In genomic region chr7:17690030-17690429, GRCh38 we compare ENCODE assay signal across 7 cellular contexts.
DNase-seq lines count a peak whose midpoint lies in the region; ATAC-seq, FAIRE-seq and TF ChIP-seq lines count a peak whose summit lies in the region.

No MANE protein-coding gene starts in this region.

- no peak overlapping the region for H2AFZ ChIP-seq in astrocyte (ENCODE audit: low read depth, low read length)

- H3K79me2 ChIP-seq in astrocyte (ENCODE audit: insufficient read depth, low read length) (no peaks in the 10 kb centered on the region), mesendoderm (ENCODE audit: control insufficient read depth, insufficient read depth, low read length) (no peaks in the 10 kb centered on the region)

- H3K27me3 Mint-ChIP-seq in astrocyte (ENCODE audit: low read depth, unreplicated experiment), result no peaks in the 10 kb centered on the region

- H3K56ac ChIP-seq in mesendoderm (ENCODE audit: low read length), result no peak overlapping the region

- H3K27ac Mint-ChIP-seq in astrocyte (ENCODE audit: unreplicated experiment), result peak overlapping the region; percentile 96

- H4K20me1 ChIP-seq in astrocyte (ENCODE audit: insufficient read depth, low read length), result no peaks in the 10 kb centered on the region

- no peak overlapping the region for H4K5ac ChIP-seq in mesendoderm (ENCODE audit: low read length)

- no peaks in the 10 kb centered on the region for H3K36me3 Mint-ChIP-seq in astrocyte (ENCODE audit: low read depth, unreplicated experiment)

- H3K4me3 ChIP-seq in astrocyte (ENCODE audit: insufficient read depth, low read depth, low read length) (no peak overlapping the region), mesendoderm (ENCODE audit: low read length) (no peak overlapping the region)

- H3K4ac ChIP-seq in mesendoderm (ENCODE audit: low read depth, low read length), result no peak overlapping the region

- H3K4me2 ChIP-seq in astrocyte (ENCODE audit: low read length) (peak overlapping the region; percentile 69), mesendoderm (ENCODE audit: low read length) (no peak overlapping the region)

- H3K9ac ChIP-seq in astrocyte (ENCODE audit: low read length) (no peak overlapping the region), mesendoderm (ENCODE audit: low read length) (no peak overlapping the region)

- peak; percentile 100 for FAIRE-seq in astrocyte (lab: Jason Lieb, UNC)

- peak; percentile 99 for DNase-seq in astrocyte (ENCODE audit: low read depth)
- peak; percentile 92 for DNase-seq in stromal cell of bone marrow (ENCODE audit: low read depth)
- no peak for DNase-seq in mesendoderm
- DNase-seq in DMS53 (lab: John Stamatoyannopoulos, UW), result no peak
- no peak for DNase-seq in stimulated activated CD4-positive, alpha-beta T cell treated with anti-CD3 and anti-CD28 coated beads, Interleukin-15, amount 100 ng/mL, for 24 hours

- no peak overlapping the region for H3K18ac ChIP-seq in mesendoderm (ENCODE audit: low read length)

- peaks cover 9% of the 10 kb centered on the region for H3K4me1 Mint-ChIP-seq in astrocyte (ENCODE audit: low read depth, unreplicated experiment)

- H3K36me3 ChIP-seq in astrocyte (ENCODE audit: insufficient read depth, low read length), result no peaks in the 10 kb centered on the region
- no peaks in the 10 kb centered on the region for H3K36me3 ChIP-seq in mesendoderm (ENCODE audit: control insufficient read depth, insufficient read depth, low read length)

- TF ChIP-seq CTCF in astrocyte (IDR thresholded peaks at IDR 0.05; ENCODE audit: insufficient read depth, low read depth, low read length), result no peak

- H3K4me1 ChIP-seq in astrocyte (ENCODE audit: insufficient read depth, low read length) (peaks cover 12% of the 10 kb centered on the region), mesendoderm (ENCODE audit: control insufficient read depth, low read depth, low read length) (no peaks in the 10 kb centered on the region)

- H2BK120ac ChIP-seq in mesendoderm (ENCODE audit: low read depth, low read length), result no peak overlapping the region

- no peaks in the 10 kb centered on the region for H3K9me3 ChIP-seq in astrocyte (ENCODE audit: insufficient read depth, low read depth, low read length)

- no peak overlapping the region for H3K4me3 Mint-ChIP-seq in astrocyte (ENCODE audit: unreplicated experiment)

- H4K8ac ChIP-seq in mesendoderm (ENCODE audit: low read depth, low read length), result no peak overlapping the region

- no peak overlapping the region for H3K23ac ChIP-seq in mesendoderm (ENCODE audit: low read length)

- H2BK5ac ChIP-seq in mesendoderm (ENCODE audit: low read length), result no peak overlapping the region

- H2BK15ac ChIP-seq in mesendoderm (replicated peaks; ENCODE audit: low read depth), result no peak overlapping the region

- no peaks in the 10 kb centered on the region for H3K9me3 Mint-ChIP-seq in astrocyte (ENCODE audit: unreplicated experiment)

- no peaks in the 10 kb centered on the region for H3K79me1 ChIP-seq in mesendoderm (ENCODE audit: low read length)

- H3K27ac ChIP-seq in astrocyte (ENCODE audit: low read depth, low read length), result no peak overlapping the region
- H3K27ac ChIP-seq in mesendoderm (ENCODE audit: low read depth, low read length), result no peak overlapping the region

- no peak overlapping the region for H2AK5ac ChIP-seq in mesendoderm (ENCODE audit: low read length)

- H3K27me3 ChIP-seq in astrocyte (ENCODE audit: insufficient read depth, low read length) (peaks cover 6% of the 10 kb centered on the region), mesendoderm (ENCODE audit: insufficient read depth, low read length, poor library complexity) (no peaks in the 10 kb centered on the region)

- no CpG with 5 or more reads among the region's 4 CpGs for WGBS in mesendoderm (ENCODE audit: extremely low coverage, insufficient coverage, low lambda C conversion rate)

- ATAC-seq in GM19372 (IDR thresholded peaks at IDR 0.05; ENCODE audit: low read depth, unreplicated experiment) (peak; percentile 73), HG03521 (IDR thresholded peaks at IDR 0.05; ENCODE audit: unreplicated experiment) (peak; percentile 64)

Comparison
In these comparisons a context has a peak if more than half of its experiments do, and no peak if none do; other contexts are left out.
1. DNase-seq: peak in astrocyte (single experiment) and stromal cell of bone marrow (single experiment); none in mesendoderm (single experiment), DMS53 (single experiment) and stimulated activated CD4-positive, alpha-beta T cell treated with anti-CD3 and anti-CD28 coated beads, Interleukin-15, amount 100 ng/mL, for 24 hours (single experiment).